ENCODE assay signal across 12 cellular contexts in the genomic region with DNA sequence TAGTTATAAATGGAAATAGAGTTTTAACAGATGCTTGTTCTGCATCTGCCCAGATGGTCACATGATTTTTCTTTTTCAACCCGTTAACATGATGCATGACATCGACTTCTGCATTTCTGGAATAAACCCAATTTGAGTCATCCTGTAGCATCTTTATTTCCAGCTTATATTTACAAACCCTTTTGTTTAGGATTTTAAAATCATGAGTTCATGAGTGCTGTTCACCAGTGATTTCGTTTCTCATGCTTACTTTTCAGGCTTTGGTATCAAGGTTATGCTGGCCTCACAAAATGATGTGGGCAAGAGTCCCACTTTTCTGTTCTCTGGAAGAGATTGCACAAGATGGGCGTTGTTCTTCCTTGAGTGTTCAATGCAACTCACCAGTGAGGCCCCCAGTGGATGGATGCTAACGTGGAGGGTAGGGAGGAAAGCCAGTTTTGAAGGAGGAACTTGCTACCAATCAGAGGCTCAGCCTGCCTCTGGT. TPM values are rescaled to one million over a fixed set of nuclear protein-coding genes. Genes with fewer than 3 reads are reported as not detected.
DNase-seq lines count a peak whose midpoint lies in the region; ATAC-seq, FAIRE-seq and TF ChIP-seq lines count a peak whose summit lies in the region.
"Had no signal": no experiment of that assay in that cellular context is flagged by ENCODE, and none has a peak within 500 bp of the region (broad histone marks: within the 10 kb centered on the region; RNA-seq: fewer than 3 reads in every experiment).

No MANE protein-coding gene starts in this region.

- H3K27ac ChIP-seq in mammary epithelial cell (ENCODE audit: insufficient read depth, low read depth, low read length) (no peak overlapping the region), small intestine (ENCODE audit: low read depth in 1 of 2, low read length in 1 of 2) (peak overlapping the region in 1 of 2 donors; percentile 53)

- no peaks in the 10 kb centered on the region for H3K27me3 ChIP-seq in mammary epithelial cell (ENCODE audit: insufficient read depth, low read length)
- H3K27me3 ChIP-seq in small intestine (ENCODE audit: control insufficient read depth in 2 of 2, insufficient read depth in 2 of 2, low read length in 2 of 2) = no peaks in the 10 kb centered on the region
- H3K27me3 ChIP-seq in HAP-1 (ENCODE audit: low read depth) = peaks cover 53% of the 10 kb centered on the region

- H3K79me2 ChIP-seq in mammary epithelial cell (ENCODE audit: insufficient read depth, low read length) = no peaks in the 10 kb centered on the region

- CTCF ChIA-PET in MCF 10A (lab: Yijun Ruan, JAX) (interaction anchor here (0.6 to 8.4 kb wide), 5 partner anchors 13 to 541 kb away, joined by 3 to 66 read pairs (median 5); no protein-coding TSS in a partner anchor), mammary epithelial cell (lab: Charles Lee; ENCODE audit: low non-redundant PET) (no interaction called here)

- no peak overlapping the region for H3K4me2 ChIP-seq in mammary epithelial cell (ENCODE audit: insufficient read depth, low read depth, low read length)

- H3K27ac Mint-ChIP-seq in MCF 10A (ENCODE audit: low read depth, unreplicated experiment) = no peak overlapping the region

- H3K36me3 ChIP-seq in mammary epithelial cell (ENCODE audit: insufficient read depth, low read length) (no peaks in the 10 kb centered on the region), small intestine (ENCODE audit: control insufficient read depth in 2 of 2, insufficient read depth in 2 of 2, low read length in 2 of 2) (no peaks in the 10 kb centered on the region), HAP-1 (replicated peaks) (no peaks in the 10 kb centered on the region)

- no peak for TF ChIP-seq CTCF in MCF 10A (IDR thresholded peaks at IDR 0.05; ENCODE audit: unreplicated experiment)
- no peak for TF ChIP-seq CTCF in mammary epithelial cell (conservative IDR thresholded peaks at IDR 0.05 in 1 of 2, IDR thresholded peaks at IDR 0.05 in 1 of 2; ENCODE audit: extremely low read depth in 1 of 2, insufficient read depth in 1 of 2, low read depth in 1 of 2, low read length in 2 of 2)
- TF ChIP-seq CTCF in choroid plexus epithelial cell (conservative IDR thresholded peaks at IDR 0.05; ENCODE audit: low read depth, low read length) = peak; percentile 27

- POLR2A ChIA-PET in MCF 10A (lab: Yijun Ruan, JAX) = interaction anchor here (1.1 to 1.6 kb wide), 2 partner anchors 23 to 26 kb away, joined by 3 to 6 read pairs; no protein-coding TSS in a partner anchor

- no TSS peak for BruUV-seq in MCF 10A (replicated peaks; lab: Mats Ljungman, UMichigan)
- no TSS peak for BruUV-seq in mammary epithelial cell (replicated peaks; lab: Mats Ljungman, UMichigan)

- dilution Hi-C loops in mammary epithelial cell (cut with HindIII; ENCODE audit: low sequenced_read_pairs) = no loop called here

- intact Hi-C loops in MCF 10A (cut with micrococcal nuclease) = no loop called here
- intact Hi-C loops in mammary epithelial cell (cut with micrococcal nuclease) = no loop called here

- H3K27me3 Mint-ChIP-seq in MCF 10A (ENCODE audit: insufficient read depth, unreplicated experiment) = no peaks in the 10 kb centered on the region

- H3K9me3 Mint-ChIP-seq in MCF 10A (ENCODE audit: unreplicated experiment) = no peaks in the 10 kb centered on the region
- H3K9me3 Mint-ChIP-seq: central memory CD8-positive, alpha-beta T cell had no signal

- peaks cover 4% of the 10 kb centered on the region for H3K36me3 Mint-ChIP-seq in MCF 10A (ENCODE audit: insufficient read depth, unreplicated experiment)

- H3K4me1 Mint-ChIP-seq in MCF 10A (ENCODE audit: insufficient read depth, unreplicated experiment) = peaks cover 25% of the 10 kb centered on the region
- H3K4me1 Mint-ChIP-seq: central memory CD8-positive, alpha-beta T cell had no signal

- H4K20me1 ChIP-seq in mammary epithelial cell (ENCODE audit: insufficient read depth, low read length) = no peaks in the 10 kb centered on the region

- 23% methylated on average over 5 of the region's 5 CpGs for WGBS in mammary epithelial cell (ENCODE audit: low coverage, missing lambda C conversion rate)
- 30 to 35% (median 33%) methylated on average over 5 of the region's 5 CpGs for WGBS in small intestine, 3 donors

- H3K4me3 ChIP-seq in mammary epithelial cell (replicated peaks in 1 of 3; ENCODE audit: insufficient read depth in 1 of 3, low read depth in 2 of 3, low read length in 3 of 3) = no peak overlapping the region
- H3K4me3 ChIP-seq in choroid plexus epithelial cell (ENCODE audit: low read depth, low read length) = no peak overlapping the region
- no peak overlapping the region for H3K4me3 ChIP-seq in small intestine (ENCODE audit: low read depth in 1 of 2, low read length in 2 of 2)
- no peak overlapping the region for H3K4me3 ChIP-seq in HAP-1

- FAIRE-seq in small intestine (lab: Jason Lieb, UNC) = no peak

- no peak overlapping the region for H2AFZ ChIP-seq in mammary epithelial cell (ENCODE audit: low read depth, low read length)

- no peak for ATAC-seq in GM19463 (IDR thresholded peaks at IDR 0.05; ENCODE audit: unreplicated experiment)

- no peaks in the 10 kb centered on the region for H3K9me3 ChIP-seq in mammary epithelial cell (replicated peaks; ENCODE audit: insufficient read depth, low read length)
- H3K9me3 ChIP-seq in small intestine (ENCODE audit: control insufficient read depth, low read depth) = no peaks in the 10 kb centered on the region
- H3K9me3 ChIP-seq in HAP-1 = no peaks in the 10 kb centered on the region

- peak; percentile 77 for DNase-seq in MCF 10A (ENCODE audit: unreplicated experiment)
- no peak for DNase-seq in mammary epithelial cell
- peak; percentile 83 for DNase-seq in choroid plexus epithelial cell (ENCODE audit: low read depth)
- DNase-seq in medulla oblongata (ENCODE audit: extremely low spot score) = peak; percentile 41
- DNase-seq in stimulated activated CD4-positive, alpha-beta T cell treated with anti-CD3 and anti-CD28 coated beads, Interleukin-4, amount 100 ng/mL, for 4 hours = no peak
- no peak for DNase-seq in small intestine
- DNase-seq in HAP-1 (ENCODE audit: low spot score in 2 of 2) = no peak
- DNase-seq: ACHN, NCI-H2029, SHP77 treated with DMSO at 0.1 percent for 48 hours had no signal

- H3K4me1 ChIP-seq in mammary epithelial cell (ENCODE audit: insufficient read depth, low read length) (peaks cover 9% of the 10 kb centered on the region), small intestine (ENCODE audit: control insufficient read depth in 2 of 2, insufficient read depth in 1 of 2, low read depth in 1 of 2, low read length in 1 of 2) (no peaks in the 10 kb centered on the region), HAP-1 (no peaks in the 10 kb centered on the region)

- in situ Hi-C loops in mammary epithelial cell (cut with MboI; ENCODE audit: low sequenced_read_pairs in 2 of 2) (loop anchor here in 1 of 2 donors (5.0 kb wide), 1 partner anchor 97 kb away; no protein-coding TSS in a partner anchor), HAP-1 (cut with MboI; ENCODE audit: low sequenced_read_pairs) (no loop called here)

- no peak overlapping the region for H3K4me3 Mint-ChIP-seq in MCF 10A (ENCODE audit: unreplicated experiment)
- H3K4me3 Mint-ChIP-seq: central memory CD8-positive, alpha-beta T cell had no signal

- H3K9ac ChIP-seq in mammary epithelial cell (ENCODE audit: insufficient read depth, low read length) = no peak overlapping the region

RNA-seq across cellular contexts. Expression of a gene that starts 5.2 kb away (rescaled TPM):
- total RNA-seq in MCF 10A (2022) = 11.0 and 14.8 TPM in 2 replicates
- total RNA-seq in mammary epithelial cell = under 1 TPM; 0.28 to 0.33 TPM
- 2.2 TPM for polyA plus RNA-seq in mammary epithelial cell
- 10.2 TPM for polyA minus RNA-seq in mammary epithelial cell
- 1 to 10 TPM; 1.1 to 3.8 (median 1.6) TPM for polyA plus RNA-seq in small intestine

Comparison
In these comparisons a context has a peak if more than half of its experiments do, and no peak if none do; other contexts are left out.
1. DNase-seq: peak in MCF 10A (single experiment), choroid plexus epithelial cell (single experiment) and medulla oblongata (single experiment); none in mammary epithelial cell (single experiment), stimulated activated CD4-positive, alpha-beta T cell treated with anti-CD3 and anti-CD28 coated beads, Interleukin-4, amount 100 ng/mL, for 4 hours (0 of 2), small intestine (single experiment) and HAP-1 (0 of 2).